In the genomic region with DNA sequence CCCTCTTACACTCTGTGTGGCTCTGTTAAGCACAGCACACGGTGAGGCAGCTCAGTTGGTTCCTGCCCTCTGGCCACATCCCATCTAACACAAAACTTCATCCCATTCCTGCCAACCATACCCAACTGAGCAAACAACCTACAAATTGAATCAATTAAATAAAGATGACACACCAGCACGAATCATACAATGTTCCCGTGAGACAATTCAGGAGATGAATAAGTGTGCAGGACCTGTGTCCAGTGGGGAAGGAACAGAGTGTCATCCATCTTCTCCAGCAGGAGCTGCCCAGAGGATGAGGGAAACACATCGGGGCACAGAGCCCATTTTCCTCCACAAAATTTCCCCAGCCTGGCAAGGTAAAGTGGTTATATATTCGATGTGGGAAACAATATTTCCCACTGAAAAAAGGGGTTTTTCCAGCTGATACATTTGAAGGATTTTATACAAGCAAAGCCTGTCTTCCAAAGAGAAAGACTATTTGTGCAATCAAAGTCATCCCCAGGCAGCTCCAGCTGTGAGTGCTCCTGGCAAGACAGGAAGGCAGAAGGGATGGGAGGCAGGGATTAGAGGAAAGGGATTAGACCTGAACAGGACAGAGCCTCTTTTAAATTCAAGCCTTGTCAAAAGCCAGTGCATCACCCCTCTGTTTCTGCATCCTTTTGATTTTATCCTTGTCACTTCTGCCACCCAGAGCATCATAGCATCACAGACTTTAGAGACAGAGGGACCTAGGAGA, we compare ENCODE assay signal across 24 cellular contexts.
A peak's percentile ranks its signal among the peaks of the same experiment; 100 is the strongest.
DNase-seq lines count a peak whose midpoint lies in the region; ATAC-seq and TF ChIP-seq lines count a peak whose summit lies in the region.
"Had no signal": no experiment of that assay in that cellular context is flagged by ENCODE, and none has a peak within 500 bp of the region (broad histone marks: within the 10 kb centered on the region; RNA-seq: fewer than 3 reads in every experiment).

No MANE protein-coding gene starts in this region.

- no peaks in the 10 kb centered on the region for H3K9me3 ChIP-seq in right cardiac atrium (ENCODE audit: control insufficient read depth, low read length)
- H3K9me3 ChIP-seq in SK-N-MC (ENCODE audit: low read depth, low read length): no peaks in the 10 kb centered on the region; the same call in 1 of the 2 replicates
- H3K9me3 ChIP-seq: stomach, transverse colon had no signal

- ATAC-seq in left ventricle myocardium superior (peak; percentile 45), right cardiac atrium (no peak)
- ATAC-seq: activated naive CD8-positive, alpha-beta T cell treated with anti-CD3 and anti-CD28 coated beads, Interleukin-2, amount 50 U/mL, for 24 hours; Panc1 had no signal

- DNase-seq in left ventricle myocardium superior (no peak), right cardiac atrium (no peak), SK-N-MC (ENCODE audit: low read depth, low spot score) (no peak), medulla oblongata (ENCODE audit: extremely low spot score) (peak; percentile 28), AG08396 (ENCODE audit: low spot score) (no peak), brain microvascular endothelial cell (no peak)
- no peak for DNase-seq in activated CD8-positive, alpha-beta memory T cell treated with anti-CD3 and anti-CD28 coated beads, Interleukin-2, amount 50 U/mL, for 4 hours
- DNase-seq in effector CD8-positive, alpha-beta T cell (lab: John Stamatoyannopoulos, UW): no peak
- DNase-seq: ACHN; activated CD4-positive, alpha-beta T cell treated with anti-CD3 and anti-CD28 coated beads, Interleukin-2, amount 50 U/mL, for 4 hours; activated effector memory CD4-positive, alpha-beta T cell treated with anti-CD3 and anti-CD28 coated beads, Interleukin-2, amount 50 U/mL, for 16 hours; activated naive CD8-positive, alpha-beta T cell treated with anti-CD3 and anti-CD28 coated beads, Interleukin-2, amount 50 U/mL, for 24 hours; H9; NCI-H1417 treated with DMSO at 0.1 percent for 48 hours; NCI-H446; retina; stimulated activated CD4-positive, alpha-beta T cell treated with anti-CD3 and anti-CD28 coated beads, Interleukin-12 subunit alpha, Interleukin-12 subunit beta, amount 100 ng/mL, for 4 hours; stimulated activated CD4-positive, alpha-beta T cell treated with anti-CD3 and anti-CD28 coated beads, Interleukin-4, amount 100 ng/mL, for 4 hours; stomach; T-helper 2 cell; transverse colon had no signal

- WGBS in right cardiac atrium: 72% methylated on average over 5 of the region's 5 CpGs

- H3K27me3 ChIP-seq in right cardiac atrium (ENCODE audit: control insufficient read depth, insufficient read depth): no peaks in the 10 kb centered on the region
- H3K27me3 ChIP-seq in brain microvascular endothelial cell (replicated peaks): no peaks in the 10 kb centered on the region
- H3K27me3 ChIP-seq: hepatocyte, stomach, transverse colon had no signal

- no peak for TF ChIP-seq CTCF in brain microvascular endothelial cell (IDR thresholded peaks at IDR 0.05; ENCODE audit: low read depth, low read length, missing control alignments)

- H3K9ac ChIP-seq in SK-N-MC (ENCODE audit: insufficient read length): no peak overlapping the region

- H3K27ac ChIP-seq in right cardiac atrium (ENCODE audit: low read length): no peak overlapping the region
- H3K27ac ChIP-seq in SK-N-MC: peak overlapping the region; percentile 37; the same call in 1 of the 2 replicates
- no peak overlapping the region for H3K27ac ChIP-seq in brain microvascular endothelial cell
- H3K27ac ChIP-seq: hepatocyte, stomach, VCaP had no signal

- no peaks in the 10 kb centered on the region for H3K4me1 ChIP-seq in right cardiac atrium (ENCODE audit: control insufficient read depth, insufficient read depth, low read length)

- H3K36me3 ChIP-seq in SK-N-MC (ENCODE audit: insufficient read depth, low read length) (peaks cover 8% of the 10 kb centered on the region; the same call in 1 of the 2 replicates), brain microvascular endothelial cell (replicated peaks) (no peaks in the 10 kb centered on the region)
- H3K36me3 ChIP-seq: stomach, transverse colon had no signal

- in situ Hi-C loops in brain microvascular endothelial cell (cut with HindIII; ENCODE audit: low pct_ligation_motif_present, low sequenced_read_pairs): no loop called here

- H3K4me3 ChIP-seq in right cardiac atrium (ENCODE audit: low read length) (no peak overlapping the region), SK-N-MC (no peak overlapping the region), brain microvascular endothelial cell (ENCODE audit: low read depth, low read length) (no peak overlapping the region)
- H3K4me3 ChIP-seq: hepatocyte, stomach, transverse colon had no signal

- intact Hi-C loops in left ventricle myocardium superior (cut with micrococcal nuclease): no loop called here
- intact Hi-C loops in right cardiac atrium (cut with DNase I): no loop called here
